23 cellular contexts compared by ENCODE assay signal in the genomic region with DNA sequence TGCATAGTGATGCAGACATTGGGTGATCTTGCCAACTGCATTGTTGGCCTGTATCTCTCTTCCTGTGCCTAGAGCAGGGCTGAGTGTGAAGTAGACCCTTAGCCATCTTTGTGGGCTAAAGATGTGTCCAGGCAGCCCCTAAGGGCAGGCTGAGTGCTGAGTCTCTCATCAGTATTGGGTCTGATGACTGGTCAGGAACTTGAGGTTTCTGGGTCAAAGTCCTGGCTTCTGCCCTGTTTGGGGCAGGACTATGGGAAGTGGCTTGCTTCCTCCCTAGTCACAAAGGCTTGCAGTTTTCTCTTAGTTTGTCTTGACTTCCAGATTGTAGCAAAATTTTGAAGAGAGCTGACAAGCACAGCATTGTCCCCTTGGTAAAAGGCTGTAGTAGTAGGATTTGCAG. TPM values are rescaled to one million over a fixed set of nuclear protein-coding genes. Genes with fewer than 3 reads are reported as not detected.
A peak's percentile ranks its signal among the peaks of the same experiment; 100 is the strongest.
DNase-seq lines count a peak whose midpoint lies in the region; ATAC-seq and TF ChIP-seq lines count a peak whose summit lies in the region.
"Had no signal": no experiment of that assay in that cellular context is flagged by ENCODE, and none has a peak within 500 bp of the region (broad histone marks: within the 10 kb centered on the region; RNA-seq: fewer than 3 reads in every experiment).

No MANE protein-coding gene starts in this region.

- dilution Hi-C loops in mammary epithelial cell (cut with HindIII; ENCODE audit: low sequenced_read_pairs) = no loop called here

- H3K9ac ChIP-seq in neuronal stem cell (ENCODE audit: low read depth, low read length, poor library complexity) (peak overlapping the region; percentile 12), mammary epithelial cell (ENCODE audit: insufficient read depth, low read length) (no peak overlapping the region)

- H3K18ac ChIP-seq in neuronal stem cell (ENCODE audit: low read length) = peak overlapping the region; percentile 52

- H3K36me3 ChIP-seq in neuronal stem cell (replicated peaks in 1 of 2; ENCODE audit: control insufficient read depth in 2 of 2, insufficient read depth in 2 of 2, low read length in 2 of 2) = no peaks in the 10 kb centered on the region
- no peaks in the 10 kb centered on the region for H3K36me3 ChIP-seq in mammary epithelial cell (ENCODE audit: insufficient read depth, low read length)
- H3K36me3 ChIP-seq: BE2C, Peyer's patch had no signal

- H4K8ac ChIP-seq in neuronal stem cell (ENCODE audit: low read depth, low read length) = no peak overlapping the region

- H3K27me3 ChIP-seq in neuronal stem cell (ENCODE audit: control insufficient read depth in 3 of 3, insufficient read depth in 3 of 3, low read depth in 1 of 3, low read length in 3 of 3) = no peaks in the 10 kb centered on the region
- H3K27me3 ChIP-seq in mammary epithelial cell (ENCODE audit: insufficient read depth, low read length) = no peaks in the 10 kb centered on the region
- H3K27me3 ChIP-seq: BE2C, Peyer's patch had no signal

- no peak overlapping the region for H2BK12ac ChIP-seq in neuronal stem cell (ENCODE audit: low read length)

- H2AFZ ChIP-seq in neuronal stem cell (ENCODE audit: low read length) = no peak overlapping the region
- no peak overlapping the region for H2AFZ ChIP-seq in mammary epithelial cell (ENCODE audit: low read depth, low read length)
- H2AFZ ChIP-seq: GM23338 had no signal

- H3K9me3 ChIP-seq in neuronal stem cell (replicated peaks in 1 of 2; ENCODE audit: control insufficient read depth in 2 of 2, insufficient read depth in 1 of 2, low read depth in 1 of 2, low read length in 2 of 2) = peaks cover 0 to 4% of the 10 kb centered on the region in 2 donors
- no peaks in the 10 kb centered on the region for H3K9me3 ChIP-seq in mammary epithelial cell (replicated peaks; ENCODE audit: insufficient read depth, low read length)
- H3K9me3 ChIP-seq: BE2C, Peyer's patch had no signal

- no TSS peak for BruUV-seq in mammary epithelial cell (replicated peaks; lab: Mats Ljungman, UMichigan)

- CTCF ChIA-PET in mammary epithelial cell (lab: Charles Lee; ENCODE audit: low non-redundant PET) = no interaction called here

- no peaks in the 10 kb centered on the region for H3K79me2 ChIP-seq in mammary epithelial cell (ENCODE audit: insufficient read depth, low read length)

- H3K4ac ChIP-seq in neuronal stem cell (ENCODE audit: low read length) = no peak overlapping the region

- peaks cover 3 to 6% of the 10 kb centered on the region in 2 donors for H3K4me1 ChIP-seq in neuronal stem cell (ENCODE audit: control insufficient read depth in 2 of 2, insufficient read depth in 1 of 2, low read depth in 1 of 2, low read length in 2 of 2)
- H3K4me1 ChIP-seq in mammary epithelial cell (ENCODE audit: insufficient read depth, low read length) = peaks cover 8% of the 10 kb centered on the region
- H3K4me1 ChIP-seq: BE2C, Peyer's patch had no signal

- H3K14ac ChIP-seq in neuronal stem cell (ENCODE audit: low read length) = no peak overlapping the region

- in situ Hi-C loops in mammary epithelial cell (cut with MboI; ENCODE audit: low sequenced_read_pairs in 2 of 2) = no loop called here

- ATAC-seq in left colon (peak; percentile 30), HG02938 (IDR thresholded peaks at IDR 0.05; ENCODE audit: unreplicated experiment) (no peak)
- ATAC-seq in stimulated activated naive CD8-positive, alpha-beta T cell treated with anti-CD3 and anti-CD28 coated beads, Interleukin-15, Interleukin-2, amounts not matched to agents 100 U/mL and 50 U/mL, for 24 hours = no peak
- ATAC-seq: GM23338, HCT116, Right ventricle myocardium inferior had no signal

- no peak overlapping the region for H2BK5ac ChIP-seq in neuronal stem cell (ENCODE audit: low read length)

- H2AK5ac ChIP-seq in neuronal stem cell (ENCODE audit: low read depth, low read length) = no peak overlapping the region

- H3K4me3 ChIP-seq in neuronal stem cell (ENCODE audit: low read length in 2 of 2) (peak overlapping the region in 1 of 2 donors; percentile 27), mammary epithelial cell (replicated peaks in 1 of 3; ENCODE audit: insufficient read depth in 1 of 3, low read depth in 2 of 3, low read length in 3 of 3) (no peak overlapping the region)
- H3K4me3 ChIP-seq: GM23338, Peyer's patch had no signal

- H3K27ac ChIP-seq in angular gyrus (ENCODE audit: low read depth, low read length) (peak overlapping the region; percentile 41), neuronal stem cell (replicated peaks; ENCODE audit: low read length) (no peak overlapping the region), mammary epithelial cell (ENCODE audit: insufficient read depth, low read depth, low read length) (no peak overlapping the region)
- H3K27ac ChIP-seq: Peyer's patch had no signal

- H2BK15ac ChIP-seq in neuronal stem cell (ENCODE audit: low read length) = no peak overlapping the region

- intact Hi-C loops in left colon (cut with DNase I, micrococcal nuclease) (no loop called here), mammary epithelial cell (cut with micrococcal nuclease) (no loop called here)

- no peak for TF ChIP-seq CTCF in mammary epithelial cell (conservative IDR thresholded peaks at IDR 0.05 in 1 of 2, IDR thresholded peaks at IDR 0.05 in 1 of 2; ENCODE audit: extremely low read depth in 1 of 2, insufficient read depth in 1 of 2, low read depth in 1 of 2, low read length in 2 of 2)

- H3K23ac ChIP-seq in neuronal stem cell (ENCODE audit: low read depth, low read length, poor library complexity) = no peak overlapping the region

- no peak overlapping the region for H2BK120ac ChIP-seq in neuronal stem cell (ENCODE audit: low read depth, low read length)

- DNase-seq in ELR (ENCODE audit: low read depth) = peak; percentile 26
- DNase-seq in left colon = no peak
- no peak for DNase-seq in neuronal stem cell (ENCODE audit: low spot score)
- DNase-seq in mammary epithelial cell = no peak
- no peak for DNase-seq in stimulated activated naive CD8-positive, alpha-beta T cell treated with anti-CD3 and anti-CD28 coated beads, Interleukin-15, Interleukin-2, amounts not matched to agents 100 U/mL and 50 U/mL, for 24 hours
- DNase-seq in inferior parietal cortex (ENCODE audit: extremely low spot score) = no peak
- DNase-seq: BE2C, EL, KG1, NCI-H1092 treated with DMSO at 0.1 percent for 48 hours, NCI-H146, NCI-H2029 treated with DMSO at 0.1 percent for 48 hours, NCI-H2171, NCI-H345, NCI-H524, NCI-H82 had no signal

- H3K4me2 ChIP-seq in neuronal stem cell (ENCODE audit: insufficient read depth, low read length, poor library complexity, severe bottlenecking) (no peak overlapping the region), mammary epithelial cell (ENCODE audit: insufficient read depth, low read depth, low read length) (no peak overlapping the region)
- H3K4me2 ChIP-seq: GM23338 had no signal

- H3K79me1 ChIP-seq in neuronal stem cell (ENCODE audit: low read depth, low read length) = peaks cover 2% of the 10 kb centered on the region

- H4K20me1 ChIP-seq in mammary epithelial cell (ENCODE audit: insufficient read depth, low read length) = no peaks in the 10 kb centered on the region

- no peak overlapping the region for H4K91ac ChIP-seq in neuronal stem cell (ENCODE audit: low read depth, low read length, poor library complexity)

RNA-seq across cellular contexts. Expression of a gene that starts 56.6 kb away (rescaled TPM):
- total RNA-seq in left colon (under 1 TPM; 0.24 to 0.25 TPM), mammary epithelial cell (under 1 TPM; under 0.01 to 0.21 TPM)
- polyA plus RNA-seq in neuronal stem cell (2013, experiment 1 of 2) = 0.14 TPM
- 0.12 TPM for polyA plus RNA-seq in neuronal stem cell (2013, experiment 2 of 2)
- polyA plus RNA-seq in mammary epithelial cell = 0.01 TPM
- 0.05 TPM for polyA minus RNA-seq in mammary epithelial cell
- polyA plus RNA-seq: AG04450 had no signal
